Comparison of ENCODE assay signal across 15 cellular contexts in genomic region chr2:132774189-132774588, GRCh38.
DNase-seq lines count a peak whose midpoint lies in the region; ATAC-seq and TF ChIP-seq lines count a peak whose summit lies in the region.
"Had no signal": no experiment of that assay in that cellular context is flagged by ENCODE, and none has a peak within 500 bp of the region (broad histone marks: within the 10 kb centered on the region; RNA-seq: fewer than 3 reads in every experiment).

No MANE protein-coding gene starts in this region.

- H3K27me3 Mint-ChIP-seq in nephron (ENCODE audit: low read depth) (no peaks in the 10 kb centered on the region), WTC11 (ENCODE audit: low read depth) (no peaks in the 10 kb centered on the region)
- H3K27me3 Mint-ChIP-seq: B cell; CD4-positive, alpha-beta T cell had no signal

- CTCF ChIA-PET in WTC11 (lab: Charles Lee) = no interaction called here

- in situ Hi-C loops in Caki2 (cut with HindIII; ENCODE audit: low pct_unique_long_range_greater_than_20kb, low sequenced_read_pairs) = no loop called here

- peak overlapping the region; percentile 9 to 29 (median 19) for H3K27ac Mint-ChIP-seq in nephron
- no peak overlapping the region for H3K27ac Mint-ChIP-seq in WTC11
- H3K27ac Mint-ChIP-seq: B cell; CD4-positive, alpha-beta T cell; HFFc6 had no signal

- ATAC-seq in GM21381 (IDR thresholded peaks at IDR 0.05; ENCODE audit: unreplicated experiment) = no peak
- no peak for ATAC-seq in WTC11
- ATAC-seq: HepG2 had no signal

- TF ChIP-seq CTCF in nephron (IDR thresholded peaks at IDR 0.05; ENCODE audit: unreplicated experiment in 3 of 3) = no peak
- TF ChIP-seq CTCF in WTC11 (IDR thresholded peaks at IDR 0.05) = no peak
- TF ChIP-seq CTCF in GM10266 (IDR thresholded peaks at IDR 0.05; ENCODE audit: control insufficient read depth, insufficient read depth, low read depth, missing control alignments) = no peak

- DNase-seq in Caki2 (ENCODE audit: low read depth) = peak; percentile 72
- peak; percentile 5 for DNase-seq in amniotic stem cell (lab: John Stamatoyannopoulos, UW)
- peak; percentile 14 for DNase-seq in hepatic stellate cell (ENCODE audit: low spot score)
- DNase-seq in WTC11 (ENCODE audit: low spot score) = no peak
- DNase-seq in GM10266 (ENCODE audit: extremely low spot score) = no peak
- DNase-seq: 8988T; C1 segment of cervical spinal cord; CD4-positive, alpha-beta T cell; DMS79; HCEC 1CT; HFFc6 had no signal

- H3K4me3 Mint-ChIP-seq in nephron (no peak overlapping the region), WTC11 (no peak overlapping the region)
- H3K4me3 Mint-ChIP-seq: B cell; CD4-positive, alpha-beta T cell; HFFc6 had no signal

- H3K4me1 Mint-ChIP-seq in nephron (peaks cover 17% of the 10 kb centered on the region), WTC11 (peaks cover 8% of the 10 kb centered on the region)
- H3K4me1 Mint-ChIP-seq: B cell had no signal

- H3K36me3 Mint-ChIP-seq in nephron (ENCODE audit: low read depth) (no peaks in the 10 kb centered on the region), WTC11 (no peaks in the 10 kb centered on the region)

- H3K9me3 Mint-ChIP-seq in nephron (no peaks in the 10 kb centered on the region), WTC11 (peaks cover 4% of the 10 kb centered on the region)
- H3K9me3 Mint-ChIP-seq: CD4-positive, alpha-beta T cell; HFFc6 had no signal

- POLR2A ChIA-PET in WTC11 (lab: Charles Lee) = no interaction called here

TF ChIP-seq in WTC11, 78 proteins besides CTCF, POLR2A, EP300 and RAD21:
- TF ChIP-seq IRF1 (CRISPR knock-in tag; IDR thresholded peaks at IDR 0.05) (no peak), ZNF396 (CRISPR knock-in tag; IDR thresholded peaks at IDR 0.05; ENCODE audit: borderline replicate concordance) (no peak), CREM (CRISPR knock-in tag; IDR thresholded peaks at IDR 0.05) (no peak), GRHL2 (CRISPR knock-in tag; IDR thresholded peaks at IDR 0.05; ENCODE audit: insufficient replicate concordance, severe bottlenecking) (no peak), USF1 (CRISPR knock-in tag; IDR thresholded peaks at IDR 0.05) (no peak), ZNF281 (CRISPR knock-in tag; IDR thresholded peaks at IDR 0.05) (no peak), GABPB1 (CRISPR knock-in tag; IDR thresholded peaks at IDR 0.05) (no peak), E2F1 (CRISPR knock-in tag; IDR thresholded peaks at IDR 0.05) (no peak), AR (CRISPR knock-in tag; IDR thresholded peaks at IDR 0.05) (no peak), SP1 (CRISPR knock-in tag; conservative IDR thresholded peaks at IDR 0.05) (no peak), E2F4 (CRISPR knock-in tag; IDR thresholded peaks at IDR 0.05; ENCODE audit: borderline replicate concordance, low read depth) (no peak), NR1H2 (CRISPR knock-in tag; IDR thresholded peaks at IDR 0.05) (no peak), ESRRA (CRISPR knock-in tag; IDR thresholded peaks at IDR 0.05; ENCODE audit: borderline replicate concordance) (no peak), ZBTB43 (CRISPR knock-in tag; IDR thresholded peaks at IDR 0.05) (no peak), CBFB (CRISPR knock-in tag; IDR thresholded peaks at IDR 0.05; ENCODE audit: low read depth) (no peak), ZNF416 (CRISPR knock-in tag; IDR thresholded peaks at IDR 0.05) (no peak), ZNF423 (CRISPR knock-in tag; IDR thresholded peaks at IDR 0.05) (no peak)

Comparison
In these comparisons a context has a peak if more than half of its experiments do, and no peak if none do; other contexts are left out.
1. DNase-seq: peak in Caki2 (single experiment), amniotic stem cell (single experiment) and hepatic stellate cell (single experiment); none in WTC11 (single experiment) and GM10266 (single experiment).